ENCODE assay signal across 19 cellular contexts in genomic region chr7:84666668-84667067, GRCh38.
DNase-seq lines count a peak whose midpoint lies in the region; ATAC-seq, FAIRE-seq and TF ChIP-seq lines count a peak whose summit lies in the region.
"Had no signal": no experiment of that assay in that cellular context is flagged by ENCODE, and none has a peak within 500 bp of the region (broad histone marks: within the 10 kb centered on the region; RNA-seq: fewer than 3 reads in every experiment).

No MANE protein-coding gene starts in this region.

- no peak for TF ChIP-seq EP300 in SK-N-SH (IDR thresholded peaks at IDR 0.05; ENCODE audit: borderline replicate concordance in 1 of 2, low read depth in 1 of 2, low read length in 1 of 2)

- H3K27ac ChIP-seq in SK-N-SH (ENCODE audit: low read depth in 2 of 2, low read length in 1 of 2) (peak overlapping the region in 1 of 2 experiments; percentile 87; a peak in 2 of 4 replicates), astrocyte (ENCODE audit: low read depth, low read length) (no peak overlapping the region)
- H3K27ac ChIP-seq: BLaER1, HL-60 had no signal

- no peak for ATAC-seq in SK-N-SH treated with all-trans-retinoic acid at 6 μM for 48 hours
- ATAC-seq: GM23338, HCT116 had no signal

- H3K4me1 Mint-ChIP-seq in astrocyte (ENCODE audit: low read depth, unreplicated experiment) (peaks cover 3% of the 10 kb centered on the region), mesothelial cell of epicardium (peaks cover 53% of the 10 kb centered on the region)
- H3K4me1 Mint-ChIP-seq: CD14-positive monocyte had no signal

- no peak overlapping the region for H3K27ac Mint-ChIP-seq in astrocyte (ENCODE audit: unreplicated experiment)
- H3K27ac Mint-ChIP-seq in mesothelial cell of epicardium: peak overlapping the region; percentile 59
- H3K27ac Mint-ChIP-seq: CD14-positive monocyte; CD4-positive, alpha-beta memory T cell; HFFc6 had no signal

- H3K27me3 ChIP-seq in SK-N-SH (ENCODE audit: insufficient read depth): no peaks in the 10 kb centered on the region
- H3K27me3 ChIP-seq in astrocyte (ENCODE audit: insufficient read depth, low read length): no peaks in the 10 kb centered on the region
- H3K27me3 ChIP-seq: BLaER1 had no signal

- no peaks in the 10 kb centered on the region for H3K9me3 Mint-ChIP-seq in astrocyte (ENCODE audit: unreplicated experiment)
- H3K9me3 Mint-ChIP-seq in mesothelial cell of epicardium: peaks cover 4% of the 10 kb centered on the region
- H3K9me3 Mint-ChIP-seq: CD14-positive monocyte, GM23338, HFFc6 had no signal

- H3K27me3 Mint-ChIP-seq in astrocyte (ENCODE audit: low read depth, unreplicated experiment): no peaks in the 10 kb centered on the region
- H3K27me3 Mint-ChIP-seq in mesothelial cell of epicardium (ENCODE audit: low read depth): no peaks in the 10 kb centered on the region
- H3K27me3 Mint-ChIP-seq: CD4-positive, alpha-beta memory T cell had no signal

- no peak overlapping the region for H3K9ac ChIP-seq in SK-N-SH
- H3K9ac ChIP-seq in astrocyte (ENCODE audit: low read length): no peak overlapping the region
- H3K9ac ChIP-seq: BLaER1 had no signal

- DNase-seq in SK-N-SH (no peak), astrocyte (ENCODE audit: low read depth) (no peak), mesothelial cell of epicardium (ENCODE audit: low spot score in 2 of 2, unreplicated experiment in 2 of 2) (no peak), NCI-H128 (lab: John Stamatoyannopoulos, UW; ENCODE audit: unreplicated experiment) (no peak), NCI-H2171 treated with DMSO at 0.1 percent for 48 hours (lab: John Stamatoyannopoulos, UW) (no peak)
- no peak for DNase-seq in activated CD4-positive, CD25-positive, alpha-beta regulatory T cell treated with anti-CD3 and anti-CD28 coated beads, Interleukin-2, amount 50 U/mL, for 72 hours
- DNase-seq: 8988T; Calu3; CD4-positive, alpha-beta memory T cell; DMS79 treated with DMSO at 0.1 percent for 48 hours; GF-D8; H7; HFFc6 had no signal

- no peaks in the 10 kb centered on the region for H3K79me2 ChIP-seq in SK-N-SH (ENCODE audit: insufficient read depth)
- no peaks in the 10 kb centered on the region for H3K79me2 ChIP-seq in astrocyte (ENCODE audit: insufficient read depth, low read length)

- POLR2A ChIA-PET in SK-N-SH (lab: Yijun Ruan, JAX): no interaction called here

- no peaks in the 10 kb centered on the region for H3K9me3 ChIP-seq in SK-N-SH
- no peaks in the 10 kb centered on the region for H3K9me3 ChIP-seq in astrocyte (ENCODE audit: insufficient read depth, low read depth, low read length)
- H3K9me3 ChIP-seq: BLaER1 had no signal

- H3K4me3 Mint-ChIP-seq in astrocyte (ENCODE audit: unreplicated experiment) (no peak overlapping the region), mesothelial cell of epicardium (no peak overlapping the region)
- H3K4me3 Mint-ChIP-seq: CD14-positive monocyte; CD4-positive, alpha-beta memory T cell; GM23338; HFFc6 had no signal

- H3K9me2 ChIP-seq in SK-N-SH: no peaks in the 10 kb centered on the region

- CTCF ChIA-PET in SK-N-SH (lab: Yijun Ruan, JAX): interaction anchor here (1.0 kb wide), 1 partner anchor 356 kb away, joined by 3 read pairs; no protein-coding TSS in a partner anchor

- H2AFZ ChIP-seq in SK-N-SH (ENCODE audit: low read depth): peak overlapping the region; percentile 11; the same call in 1 of the 2 replicates
- H2AFZ ChIP-seq in astrocyte (ENCODE audit: low read depth, low read length): no peak overlapping the region
- H2AFZ ChIP-seq: GM23338 had no signal

- H3K36me3 Mint-ChIP-seq in astrocyte (ENCODE audit: low read depth, unreplicated experiment) (no peaks in the 10 kb centered on the region), mesothelial cell of epicardium (no peaks in the 10 kb centered on the region)
- H3K36me3 Mint-ChIP-seq: CD14-positive monocyte; CD4-positive, alpha-beta memory T cell had no signal

- H3K4me1 ChIP-seq in SK-N-SH (ENCODE audit: control insufficient read depth in 1 of 2, insufficient read depth in 2 of 2, low read depth in 1 of 2, low read length in 1 of 2) (peaks cover 0 to 33% of the 10 kb centered on the region in 2 experiments; a peak in 3 of 4 replicates), astrocyte (ENCODE audit: insufficient read depth, low read length) (no peaks in the 10 kb centered on the region)

- FAIRE-seq in astrocyte (lab: Jason Lieb, UNC): peak; percentile 13

- TF ChIP-seq CTCF in SK-N-SH (IDR thresholded peaks at IDR 0.05) (no peak), astrocyte (IDR thresholded peaks at IDR 0.05; ENCODE audit: insufficient read depth, low read depth, low read length) (no peak), mesothelial cell of epicardium (IDR thresholded peaks at IDR 0.05; ENCODE audit: unreplicated experiment) (no peak)

- H3K36me3 ChIP-seq in SK-N-SH (replicated peaks in 1 of 2; ENCODE audit: control insufficient read depth in 1 of 2, insufficient read depth in 2 of 2, low read length in 1 of 2): no peaks in the 10 kb centered on the region
- no peaks in the 10 kb centered on the region for H3K36me3 ChIP-seq in astrocyte (ENCODE audit: insufficient read depth, low read length)
- H3K36me3 ChIP-seq: BLaER1 had no signal

- no peaks in the 10 kb centered on the region for H3F3A ChIP-seq in SK-N-SH (replicated peaks; ENCODE audit: insufficient read depth)

- H4K20me1 ChIP-seq in SK-N-SH (ENCODE audit: insufficient read depth) (no peaks in the 10 kb centered on the region), astrocyte (ENCODE audit: insufficient read depth, low read length) (no peaks in the 10 kb centered on the region)
- H4K20me1 ChIP-seq: BLaER1 had no signal

- no peak for TF ChIP-seq RAD21 in SK-N-SH (IDR thresholded peaks at IDR 0.05; ENCODE audit: low read length)

- 80% methylated on average over 2 of the region's 2 CpGs for WGBS in SK-N-SH (ENCODE audit: low lambda C conversion rate)

- H3K4me3 ChIP-seq in SK-N-SH (ENCODE audit: low read depth in 2 of 2, low read length in 1 of 2) (no peak overlapping the region), astrocyte (ENCODE audit: insufficient read depth, low read depth, low read length) (no peak overlapping the region)
- H3K4me3 ChIP-seq: BLaER1, GM23338 had no signal

- no peak overlapping the region for H3K4me2 ChIP-seq in SK-N-SH
- no peak overlapping the region for H3K4me2 ChIP-seq in astrocyte (ENCODE audit: low read length)
- H3K4me2 ChIP-seq: BLaER1, GM23338 had no signal

TF ChIP-seq in SK-N-SH, 30 proteins besides CTCF, POLR2A, EP300 and RAD21:
- TF ChIP-seq GATA2 (CRISPR knock-in tag; IDR thresholded peaks at IDR 0.05): 0 out of 2 replicates have a peak, but pooled peaks have one; percentile 14
- TF ChIP-seq TAF1 (IDR thresholded peaks at IDR 0.05; ENCODE audit: borderline replicate concordance, low read depth, low read length): no peak

TF ChIP-seq in SK-N-SH treated with all-trans-retinoic acid at 6 μM for 48 hours, 23 proteins besides CTCF, POLR2A, EP300 and RAD21 (continues in another document):
- TF ChIP-seq SNAI2 (CRISPR knock-in tag; IDR thresholded peaks at IDR 0.05): no peak
- TF ChIP-seq ZFP30 (CRISPR knock-in tag; IDR thresholded peaks at IDR 0.05): no peak
- TF ChIP-seq BACH2 (CRISPR knock-in tag; IDR thresholded peaks at IDR 0.05; ENCODE audit: borderline replicate concordance): no peak
- no peak for TF ChIP-seq CSDC2 (CRISPR knock-in tag; IDR thresholded peaks at IDR 0.05)
- no peak for TF ChIP-seq TOX (CRISPR knock-in tag; IDR thresholded peaks at IDR 0.05; ENCODE audit: borderline replicate concordance)
- TF ChIP-seq ZFP3 (CRISPR knock-in tag; IDR thresholded peaks at IDR 0.05): no peak
- no peak for TF ChIP-seq ZNF70 (CRISPR knock-in tag; IDR thresholded peaks at IDR 0.05)
- no peak for TF ChIP-seq ESRRG (CRISPR knock-in tag; IDR thresholded peaks at IDR 0.05)
- no peak for TF ChIP-seq PATZ1 (CRISPR knock-in tag; IDR thresholded peaks at IDR 0.05; ENCODE audit: borderline replicate concordance)
- no peak for TF ChIP-seq CREB5 (CRISPR knock-in tag; IDR thresholded peaks at IDR 0.05; ENCODE audit: low read depth)
- no peak for TF ChIP-seq PPARA (CRISPR knock-in tag; IDR thresholded peaks at IDR 0.05; ENCODE audit: borderline replicate concordance)
- TF ChIP-seq RARB (CRISPR knock-in tag; IDR thresholded peaks at IDR 0.05): no peak
- TF ChIP-seq OSR1 (CRISPR knock-in tag; IDR thresholded peaks at IDR 0.05): no peak
- no peak for TF ChIP-seq ZNF8 (CRISPR knock-in tag; IDR thresholded peaks at IDR 0.05)
- no peak for TF ChIP-seq ZNF565 (CRISPR knock-in tag; conservative IDR thresholded peaks at IDR 0.05; ENCODE audit: low read depth)
- no peak for TF ChIP-seq ISL1 (CRISPR knock-in tag; IDR thresholded peaks at IDR 0.05)
- TF ChIP-seq GLIS3 (CRISPR knock-in tag; IDR thresholded peaks at IDR 0.05): no peak
